10 cellular contexts compared by ENCODE assay signal in genomic region chr7:33841658-33842057, GRCh38.
DNase-seq lines count a peak whose midpoint lies in the region; ATAC-seq and TF ChIP-seq lines count a peak whose summit lies in the region.
"Had no signal": no experiment of that assay in that cellular context is flagged by ENCODE, and none has a peak within 500 bp of the region (broad histone marks: within the 10 kb centered on the region; RNA-seq: fewer than 3 reads in every experiment).

No MANE protein-coding gene starts in this region.

- TF ChIP-seq RAD21 in IMR-90 (IDR thresholded peaks at IDR 0.05; ENCODE audit: low read length): no peak

- BruUV-seq in IMR-90 (replicated peaks; lab: Mats Ljungman, UMichigan): no TSS peak

- H3K56ac ChIP-seq in IMR-90 (ENCODE audit: extremely low read depth, insufficient read depth, low read length): no peak overlapping the region

- H2BK120ac ChIP-seq in IMR-90 (ENCODE audit: low read depth, low read length): no peak overlapping the region

- no peak overlapping the region for H2BK20ac ChIP-seq in IMR-90 (ENCODE audit: low read depth, low read length)

- no peak overlapping the region for H3K4ac ChIP-seq in IMR-90 (ENCODE audit: low read depth, low read length)

- H3K18ac ChIP-seq in IMR-90 (ENCODE audit: low read depth, low read length): no peak overlapping the region

- WGBS in IMR-90 (ENCODE audit: extremely low coverage in 2 of 2, insufficient read length in 1 of 2), 2 experiments: no CpG with 5 or more reads among the region's 3 CpGs

- dilution Hi-C loops in IMR-90 (cut with HindIII; ENCODE audit: low sequenced_read_pairs, unreplicated experiment): no loop called here

- H3K9me1 ChIP-seq in IMR-90 (ENCODE audit: insufficient read depth, low read length): no peaks in the 10 kb centered on the region; the same call in 1 of the 2 replicates

- TF ChIP-seq CTCF in IMR-90 (conservative IDR thresholded peaks at IDR 0.05; ENCODE audit: low read depth, low read length): no peak
- TF ChIP-seq CTCF in dorsolateral prefrontal cortex (IDR thresholded peaks at IDR 0.05 in 54 of 56, conservative IDR thresholded peaks at IDR 0.05 in 2 of 56; ENCODE audit: low read depth in 1 of 56, partially characterized antibody in 56 of 56): no peak

- CTCF ChIA-PET in IMR-90 (lab: Yijun Ruan, JAX): no interaction called here

- no peak overlapping the region for H4K5ac ChIP-seq in IMR-90 (ENCODE audit: low read depth, low read length)

- no peak overlapping the region for H3K9ac ChIP-seq in IMR-90 (ENCODE audit: low read depth, low read length)

- no peak overlapping the region for H3K23ac ChIP-seq in IMR-90 (ENCODE audit: low read depth, low read length)

- no peaks in the 10 kb centered on the region for H3K79me1 ChIP-seq in IMR-90 (ENCODE audit: low read depth in 1 of 2, low read length in 2 of 2)

- no peak for TF ChIP-seq POLR2A in IMR-90 (IDR thresholded peaks at IDR 0.05; ENCODE audit: low read depth, low read length)

- DNase-seq in A172 (ENCODE audit: low spot score): peak; percentile 36
- DNase-seq in IMR-90: peak; percentile 25
- DNase-seq in NCI-H748 (lab: John Stamatoyannopoulos, UW; ENCODE audit: unreplicated experiment): peak; percentile 92
- DNase-seq in epithelial cell of prostate (ENCODE audit: low read depth, low spot score): peak; percentile 33
- no peak for DNase-seq in middle frontal gyrus (ENCODE audit: extremely low spot score, low spot score)
- no peak for DNase-seq in dorsolateral prefrontal cortex
- no peak for DNase-seq in hippocampal formation (lab: John Stamatoyannopoulos, UW)
- DNase-seq: activated naive CD8-positive, alpha-beta T cell treated with anti-CD3 and anti-CD28 coated beads for 36 hours had no signal

- no peak overlapping the region for H4K91ac ChIP-seq in IMR-90 (ENCODE audit: insufficient read depth, low read depth, low read length)

- no peak overlapping the region for H2AK5ac ChIP-seq in IMR-90 (ENCODE audit: low read depth, low read length)

- H3K14ac ChIP-seq in IMR-90 (replicated peaks; ENCODE audit: low read depth, low read length): no peak overlapping the region

- no peak overlapping the region for H4K8ac ChIP-seq in IMR-90 (ENCODE audit: low read depth in 2 of 2, low read length in 2 of 2)

- H2BK5ac ChIP-seq in IMR-90 (ENCODE audit: low read depth, low read length, poor library complexity, severe bottlenecking): no peak overlapping the region

- intact Hi-C loops in IMR-90 (cut with micrococcal nuclease) (loop anchor here (2.0 kb wide), 1 partner anchor 57 kb away; no protein-coding TSS in a partner anchor), dorsolateral prefrontal cortex (cut with DNase I) (no loop called here)

- no peaks in the 10 kb centered on the region for H3K9me3 ChIP-seq in IMR-90 (ENCODE audit: control insufficient read depth, insufficient read depth, low read length)
- H3K9me3 ChIP-seq: thoracic aorta had no signal

- H2AFZ ChIP-seq in IMR-90 (replicated peaks; ENCODE audit: low read length, poor library complexity): no peak overlapping the region

- POLR2A ChIA-PET in IMR-90 (lab: Charles Lee; ENCODE audit: unreplicated experiment): no interaction called here

- H2AK9ac ChIP-seq in IMR-90 (replicated peaks; ENCODE audit: low read depth, low read length, poor library complexity): no peak overlapping the region

- no peak overlapping the region for H3K4me2 ChIP-seq in IMR-90 (ENCODE audit: low read depth, low read length)

- H3K27ac ChIP-seq in IMR-90 (ENCODE audit: insufficient read depth, low read length) (no peak overlapping the region), epithelial cell of prostate (no peak overlapping the region), dorsolateral prefrontal cortex (no peak overlapping the region)
- H3K27ac ChIP-seq: thoracic aorta had no signal

- peak; percentile 46 for ATAC-seq in IMR-90 (ENCODE audit: low read depth)
- ATAC-seq in GM21576 (IDR thresholded peaks at IDR 0.05; ENCODE audit: unreplicated experiment): no peak

- H2BK15ac ChIP-seq in IMR-90 (ENCODE audit: low read depth, low read length): no peak overlapping the region

- H3K4me3 ChIP-seq in IMR-90 (ENCODE audit: insufficient read depth, low read depth, low read length) (no peak overlapping the region), dorsolateral prefrontal cortex (no peak overlapping the region)
- H3K4me3 ChIP-seq: thoracic aorta had no signal

- no peaks in the 10 kb centered on the region for H3K36me3 ChIP-seq in IMR-90 (ENCODE audit: control insufficient read depth, insufficient read depth, low read length)
- H3K36me3 ChIP-seq: thoracic aorta had no signal

- in situ Hi-C loops in IMR-90 (cut with MboI; ENCODE audit: low sequenced_read_pairs): no loop called here

- H3K27me3 ChIP-seq in IMR-90 (ENCODE audit: control insufficient read depth, insufficient read depth, low read length): peaks cover 16% of the 10 kb centered on the region
- H3K27me3 ChIP-seq in dorsolateral prefrontal cortex: no peaks in the 10 kb centered on the region

- no peaks in the 10 kb centered on the region for H3K4me1 ChIP-seq in IMR-90 (ENCODE audit: control insufficient read depth, insufficient read depth, low read length)

- no peaks in the 10 kb centered on the region for H4K20me1 ChIP-seq in IMR-90 (ENCODE audit: insufficient read depth, low read length)

TF ChIP-seq in IMR-90, 13 proteins besides CTCF, POLR2A, EP300 and RAD21:
- TF ChIP-seq RCOR1 (IDR thresholded peaks at IDR 0.05; ENCODE audit: insufficient replicate concordance, low read length) (no peak), MAZ (IDR thresholded peaks at IDR 0.05; ENCODE audit: borderline replicate concordance, low read depth, low read length) (no peak), FOS (IDR thresholded peaks at IDR 0.05; ENCODE audit: low read depth, low read length) (no peak), MAFK (IDR thresholded peaks at IDR 0.05; ENCODE audit: low read depth, low read length) (no peak), MXI1 (IDR thresholded peaks at IDR 0.05; ENCODE audit: borderline replicate concordance, low read depth, low read length) (no peak), USF2 (IDR thresholded peaks at IDR 0.05; ENCODE audit: low read depth, low read length) (no peak), CHD1 (IDR thresholded peaks at IDR 0.05; ENCODE audit: low read depth, low read length) (no peak), ELK1 (IDR thresholded peaks at IDR 0.05; ENCODE audit: borderline replicate concordance, low read depth, low read length) (no peak), SMC3 (IDR thresholded peaks at IDR 0.05; ENCODE audit: low read depth, low read length) (no peak), RFX5 (IDR thresholded peaks at IDR 0.05; ENCODE audit: low read depth, low read length) (no peak), NFE2L2 (IDR thresholded peaks at IDR 0.05; ENCODE audit: low read depth, low read length) (no peak), BHLHE40 (IDR thresholded peaks at IDR 0.05; ENCODE audit: low read depth, low read length) (no peak), CEBPB (IDR thresholded peaks at IDR 0.05; ENCODE audit: low read depth, low read length) (no peak)

Comparison
In these comparisons a context has a peak if more than half of its experiments do, and no peak if none do; other contexts are left out.
1. DNase-seq: peak in A172 (single experiment), IMR-90 (single experiment), NCI-H748 (single experiment) and epithelial cell of prostate (single experiment); none in middle frontal gyrus (single experiment), dorsolateral prefrontal cortex (0 of 10) and hippocampal formation (0 of 2).